18 cellular contexts compared by ENCODE assay signal in the genomic region with DNA sequence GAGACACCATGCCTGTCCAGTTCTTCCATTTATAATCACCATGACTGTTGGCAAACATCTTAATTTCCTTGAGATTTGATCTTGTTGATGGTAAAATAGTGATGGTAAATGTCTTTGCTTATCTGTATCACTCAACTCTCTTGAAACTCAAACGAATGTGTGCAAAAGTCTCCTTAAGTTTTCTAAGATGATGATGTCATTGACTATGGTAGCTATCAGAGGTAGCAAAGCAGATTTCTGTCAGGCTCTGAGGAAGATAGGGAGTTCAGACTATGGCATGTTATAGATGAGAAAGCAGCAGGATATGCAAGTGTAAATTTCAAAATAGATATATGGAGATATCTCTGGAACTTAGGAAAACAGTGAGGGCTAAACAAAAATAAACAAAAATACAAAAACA.
DNase-seq lines count a peak whose midpoint lies in the region; ATAC-seq and TF ChIP-seq lines count a peak whose summit lies in the region.
"Had no signal": no experiment of that assay in that cellular context is flagged by ENCODE, and none has a peak within 500 bp of the region (broad histone marks: within the 10 kb centered on the region; RNA-seq: fewer than 3 reads in every experiment).

No MANE protein-coding gene starts in this region.

- peaks cover 66% of the 10 kb centered on the region for H3K79me2 ChIP-seq in SK-N-SH (ENCODE audit: insufficient read depth)

- H3K4me1 Mint-ChIP-seq in endodermal cell, result peaks cover 27% of the 10 kb centered on the region
- peaks cover 15% of the 10 kb centered on the region for H3K4me1 Mint-ChIP-seq in nephron progenitor cell
- H3K4me1 Mint-ChIP-seq: CD14-positive monocyte had no signal

- peaks cover 0 to 19% of the 10 kb centered on the region in 2 experiments; a peak in 3 of 4 replicates for H3K4me1 ChIP-seq in SK-N-SH (ENCODE audit: control insufficient read depth in 1 of 2, insufficient read depth in 2 of 2, low read depth in 1 of 2, low read length in 1 of 2)
- H3K4me1 ChIP-seq in RWPE2 (ENCODE audit: insufficient read depth, poor library complexity, severe bottlenecking), result peaks cover 48% of the 10 kb centered on the region
- peaks cover 6% of the 10 kb centered on the region for H3K4me1 ChIP-seq in endodermal cell (ENCODE audit: control insufficient read depth, insufficient read depth, low read length)
- H3K4me1 ChIP-seq in suprapubic skin, result no peaks in the 10 kb centered on the region

- H3K27ac Mint-ChIP-seq in endodermal cell (no peak overlapping the region), nephron progenitor cell (no peak overlapping the region)
- H3K27ac Mint-ChIP-seq: CD14-positive monocyte had no signal

- DNase-seq in SK-N-SH, result no peak
- DNase-seq in RWPE2 (ENCODE audit: low spot score), result no peak
- no peak for DNase-seq in epithelial cell of prostate (ENCODE audit: low read depth, low spot score)
- DNase-seq in endodermal cell, result no peak
- DNase-seq in NCI-H2196 treated with DMSO at 0.1 percent for 48 hours (lab: John Stamatoyannopoulos, UW; ENCODE audit: unreplicated experiment), result no peak
- DNase-seq in suprapubic skin (ENCODE audit: low spot score in 2 of 2), result no peak
- no peak for DNase-seq in nephron progenitor cell
- DNase-seq: DMS 273 treated with DMSO at 0.1 percent for 48 hours, DND-41, H7, KBM-7, NCI-H1694 treated with DMSO at 0.1 percent for 48 hours, NCI-H446, SHP77, T-helper 1 cell had no signal

- H3F3A ChIP-seq in SK-N-SH (replicated peaks; ENCODE audit: insufficient read depth), result peaks cover 41% of the 10 kb centered on the region

- no peaks in the 10 kb centered on the region for H3K9me2 ChIP-seq in SK-N-SH

- H3K36me3 ChIP-seq in SK-N-SH (replicated peaks in 1 of 2; ENCODE audit: control insufficient read depth in 1 of 2, insufficient read depth in 2 of 2, low read length in 1 of 2) (peaks cover 0 to 13% of the 10 kb centered on the region in 2 experiments), RWPE2 (ENCODE audit: low read depth) (no peaks in the 10 kb centered on the region), endodermal cell (ENCODE audit: control insufficient read depth, insufficient read depth, low read length) (no peaks in the 10 kb centered on the region), suprapubic skin (no peaks in the 10 kb centered on the region)

- H3K9me3 Mint-ChIP-seq in endodermal cell (peaks cover 19% of the 10 kb centered on the region), nephron progenitor cell (no peaks in the 10 kb centered on the region)

- H3K27me3 Mint-ChIP-seq in endodermal cell (ENCODE audit: insufficient read depth), result no peaks in the 10 kb centered on the region
- no peaks in the 10 kb centered on the region for H3K27me3 Mint-ChIP-seq in nephron progenitor cell (ENCODE audit: low read depth, poor library complexity)

- H3K9me3 ChIP-seq in SK-N-SH (peaks cover 11% of the 10 kb centered on the region; the same call in 1 of the 2 replicates), RWPE2 (ENCODE audit: severe bottlenecking) (peaks cover 8% of the 10 kb centered on the region), endodermal cell (ENCODE audit: control insufficient read depth, low read length) (peaks cover 5% of the 10 kb centered on the region), suprapubic skin (no peaks in the 10 kb centered on the region)

- H3K36me3 Mint-ChIP-seq in endodermal cell (ENCODE audit: low read depth) (peaks cover 8% of the 10 kb centered on the region), nephron progenitor cell (ENCODE audit: low read depth) (no peaks in the 10 kb centered on the region)
- H3K36me3 Mint-ChIP-seq: CD14-positive monocyte had no signal

- no peak overlapping the region for H2AFZ ChIP-seq in SK-N-SH (ENCODE audit: low read depth)

- no peaks in the 10 kb centered on the region for H4K20me1 ChIP-seq in SK-N-SH (ENCODE audit: insufficient read depth)

- no peak for TF ChIP-seq RAD21 in SK-N-SH (IDR thresholded peaks at IDR 0.05; ENCODE audit: low read length)

- no peak for TF ChIP-seq POLR2A in suprapubic skin (IDR thresholded peaks at IDR 0.05)

- CTCF ChIA-PET in SK-N-SH (lab: Yijun Ruan, JAX), result no interaction called here

- TF ChIP-seq EP300 in SK-N-SH (IDR thresholded peaks at IDR 0.05; ENCODE audit: borderline replicate concordance in 1 of 2, low read depth in 1 of 2, low read length in 1 of 2), result no peak
- no peak for TF ChIP-seq EP300 in suprapubic skin (IDR thresholded peaks at IDR 0.05)

- POLR2A ChIA-PET in SK-N-SH (lab: Yijun Ruan, JAX), result no interaction called here

- WGBS in SK-N-SH (ENCODE audit: low lambda C conversion rate), result 14% methylated on average over 1 of the region's 1 CpG
- WGBS in endodermal cell (ENCODE audit: insufficient coverage in 1 of 2, insufficient read length in 1 of 2), 2 experiments, result 93 to 100% methylated on average over 1 of the region's 1 CpG
- 63% methylated on average over 1 of the region's 1 CpG for WGBS in suprapubic skin

- no peak overlapping the region for H3K9ac ChIP-seq in SK-N-SH
- no peak overlapping the region for H3K9ac ChIP-seq in endodermal cell (ENCODE audit: extremely low read depth, low read length, poor library complexity, severe bottlenecking)

- H3K27me3 ChIP-seq in SK-N-SH (ENCODE audit: insufficient read depth), result no peaks in the 10 kb centered on the region
- no peaks in the 10 kb centered on the region for H3K27me3 ChIP-seq in RWPE2 (ENCODE audit: insufficient read depth, poor library complexity, severe bottlenecking)
- no peaks in the 10 kb centered on the region for H3K27me3 ChIP-seq in endodermal cell (ENCODE audit: control insufficient read depth, insufficient read depth, low read length, poor library complexity, severe bottlenecking)
- H3K27me3 ChIP-seq in suprapubic skin, result no peaks in the 10 kb centered on the region

- peak overlapping the region in 1 of 2 experiments; percentile 100; a peak in 2 of 4 replicates for H3K27ac ChIP-seq in SK-N-SH (ENCODE audit: low read depth in 2 of 2, low read length in 1 of 2)
- peak overlapping the region; percentile 99 for H3K27ac ChIP-seq in RWPE2 (ENCODE audit: poor library complexity, severe bottlenecking)
- H3K27ac ChIP-seq in epithelial cell of prostate, result peak overlapping the region; percentile 97
- H3K27ac ChIP-seq in endodermal cell (ENCODE audit: low read depth, low read length), result no peak overlapping the region
- H3K27ac ChIP-seq in suprapubic skin, result no peak overlapping the region
- H3K27ac ChIP-seq: 22Rv1 had no signal

- 0 out of 2 replicates have a peak overlapping the region, but pooled peaks have one; percentile 7 for H3K4me2 ChIP-seq in SK-N-SH

- TF ChIP-seq CTCF in SK-N-SH (IDR thresholded peaks at IDR 0.05) (no peak), RWPE2 (IDR thresholded peaks at IDR 0.05; ENCODE audit: poor library complexity, severe bottlenecking) (no peak), endodermal cell (conservative IDR thresholded peaks at IDR 0.05) (no peak), suprapubic skin (IDR thresholded peaks at IDR 0.05) (no peak), nephron progenitor cell (IDR thresholded peaks at IDR 0.05) (no peak)

- no peak overlapping the region for H3K4me3 Mint-ChIP-seq in endodermal cell
- no peak overlapping the region for H3K4me3 Mint-ChIP-seq in nephron progenitor cell
- H3K4me3 Mint-ChIP-seq: CD14-positive monocyte had no signal

- ATAC-seq in SK-N-SH treated with all-trans-retinoic acid at 6 μM for 48 hours, result no peak
- ATAC-seq in RWPE2 (ENCODE audit: low read depth), result no peak

- H3K4me3 ChIP-seq in SK-N-SH (ENCODE audit: low read depth in 2 of 2, low read length in 1 of 2) (no peak overlapping the region), RWPE2 (ENCODE audit: severe bottlenecking) (no peak overlapping the region), endodermal cell (ENCODE audit: low read length) (no peak overlapping the region), suprapubic skin (no peak overlapping the region)

TF ChIP-seq in SK-N-SH, 30 proteins besides CTCF, POLR2A, EP300 and RAD21:
- TF ChIP-seq, protein P1, sequence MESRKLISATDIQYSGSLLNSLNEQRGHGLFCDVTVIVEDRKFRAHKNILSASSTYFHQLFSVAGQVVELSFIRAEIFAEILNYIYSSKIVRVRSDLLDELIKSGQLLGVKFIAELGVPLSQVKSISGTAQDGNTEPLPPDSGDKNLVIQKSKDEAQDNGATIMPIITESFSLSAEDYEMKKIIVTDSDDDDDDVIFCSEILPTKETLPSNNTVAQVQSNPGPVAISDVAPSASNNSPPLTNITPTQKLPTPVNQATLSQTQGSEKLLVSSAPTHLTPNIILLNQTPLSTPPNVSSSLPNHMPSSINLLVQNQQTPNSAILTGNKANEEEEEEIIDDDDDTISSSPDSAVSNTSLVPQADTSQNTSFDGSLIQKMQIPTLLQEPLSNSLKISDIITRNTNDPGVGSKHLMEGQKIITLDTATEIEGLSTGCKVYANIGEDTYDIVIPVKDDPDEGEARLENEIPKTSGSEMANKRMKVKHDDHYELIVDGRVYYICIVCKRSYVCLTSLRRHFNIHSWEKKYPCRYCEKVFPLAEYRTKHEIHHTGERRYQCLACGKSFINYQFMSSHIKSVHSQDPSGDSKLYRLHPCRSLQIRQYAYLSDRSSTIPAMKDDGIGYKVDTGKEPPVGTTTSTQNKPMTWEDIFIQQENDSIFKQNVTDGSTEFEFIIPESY (IDR thresholded peaks at IDR 0.05; ENCODE audit: borderline replicate concordance, low read depth), result no peak

TF ChIP-seq in SK-N-SH treated with all-trans-retinoic acid at 6 μM for 48 hours, 23 proteins besides CTCF, POLR2A, EP300 and RAD21 (continues in another document):
- TF ChIP-seq ESRRG (CRISPR knock-in tag; IDR thresholded peaks at IDR 0.05) (no peak), ZC3H10 (CRISPR knock-in tag; IDR thresholded peaks at IDR 0.05) (no peak), TCF4 (CRISPR knock-in tag; IDR thresholded peaks at IDR 0.05; ENCODE audit: borderline replicate concordance) (no peak), ISL1 (CRISPR knock-in tag; IDR thresholded peaks at IDR 0.05) (no peak), ZNF565 (CRISPR knock-in tag; conservative IDR thresholded peaks at IDR 0.05; ENCODE audit: low read depth) (no peak), BACH2 (CRISPR knock-in tag; IDR thresholded peaks at IDR 0.05; ENCODE audit: borderline replicate concordance) (no peak), ZFP3 (CRISPR knock-in tag; IDR thresholded peaks at IDR 0.05) (no peak), ZNF70 (CRISPR knock-in tag; IDR thresholded peaks at IDR 0.05) (no peak), ARNTL (CRISPR knock-in tag; IDR thresholded peaks at IDR 0.05; ENCODE audit: borderline replicate concordance, low read depth) (no peak), SNAI2 (CRISPR knock-in tag; IDR thresholded peaks at IDR 0.05) (no peak), CSDC2 (CRISPR knock-in tag; IDR thresholded peaks at IDR 0.05) (no peak)

Comparison
In these comparisons a context has a peak if more than half of its experiments do, and no peak if none do; other contexts are left out.
1. H3K27ac ChIP-seq: peak in RWPE2 (single experiment) and epithelial cell of prostate (single experiment); none in endodermal cell (single experiment) and suprapubic skin (single experiment).